Comparison of ENCODE assay signal across 28 cellular contexts in genomic region chr11:11758603-11759196, GRCh38.
"Had no signal": no experiment of that assay in that cellular context is flagged by ENCODE, and none has a peak within 500 bp of the region (broad histone marks: within the 10 kb centered on the region; RNA-seq: fewer than 3 reads in every experiment).

No MANE protein-coding gene starts in this region.

- H3K9me3 Mint-ChIP-seq: immature natural killer cell; naive thymus-derived CD8-positive, alpha-beta T cell; nephron; neural progenitor cell; stimulated activated memory B cell treated with anti-CD40 and anti-IgM and Interleukin-4, amounts not matched to agents 10 μg/mL and 1 μg/mL and 100 μg/mL, for 72 hours; stimulated activated naive CD8-positive, alpha-beta T cell treated with anti-CD3 and anti-CD28 coated beads, Interleukin-15, amount 100 ng/mL, for 72 hours; type B pancreatic cell had no signal

- H3K4me3 ChIP-seq: left lung, lower lobe of right lung, neural progenitor cell, ovary, right atrium auricular region, right lobe of liver, smooth muscle cell, tibial nerve, uterus had no signal

- FAIRE-seq: islet of Langerhans, kidney had no signal

- H3K36me3 Mint-ChIP-seq: immature natural killer cell; naive thymus-derived CD8-positive, alpha-beta T cell; neural progenitor cell; stimulated activated memory B cell treated with anti-CD40 and anti-IgM and Interleukin-4, amounts not matched to agents 10 μg/mL and 1 μg/mL and 100 μg/mL, for 72 hours; type B pancreatic cell had no signal

- H3K4me1 Mint-ChIP-seq: immature natural killer cell; naive thymus-derived CD8-positive, alpha-beta T cell; nephron; stimulated activated memory B cell treated with anti-CD40 and anti-IgM and Interleukin-4, amounts not matched to agents 10 μg/mL and 1 μg/mL and 100 μg/mL, for 72 hours; stimulated activated naive CD8-positive, alpha-beta T cell treated with anti-CD3 and anti-CD28 coated beads, Interleukin-15, amount 100 ng/mL, for 72 hours had no signal

- H3K27me3 ChIP-seq: left lung, neural progenitor cell, ovary, right atrium auricular region, right lobe of liver, tibial nerve, uterus had no signal

- H3K36me3 ChIP-seq: left lung, lower lobe of right lung, neural progenitor cell, ovary, right atrium auricular region, right lobe of liver, tibial nerve, uterus had no signal

- H3K27ac Mint-ChIP-seq: immature natural killer cell; naive thymus-derived CD8-positive, alpha-beta T cell; nephron; neural progenitor cell; progenitor cell of endocrine pancreas; stimulated activated memory B cell treated with anti-CD40 and anti-IgM and Interleukin-4, amounts not matched to agents 10 μg/mL and 1 μg/mL and 100 μg/mL, for 72 hours; stimulated activated naive CD8-positive, alpha-beta T cell treated with anti-CD3 and anti-CD28 coated beads, Interleukin-15, amount 100 ng/mL, for 72 hours; type B pancreatic cell had no signal

- DNase-seq: hypothalamus; immature natural killer cell; kidney; left colon; left lung; lower lobe of right lung; mammary epithelial cell; mesenchymal stem cell; naive thymus-derived CD8-positive, alpha-beta T cell; ovary; right lobe of liver; stimulated activated CD4-positive, alpha-beta T cell treated with anti-CD3 and anti-CD28 coated beads, Interleukin-1b, Interleukin-23, amount 100 ng/mL, for 48 hours; stimulated activated CD4-positive, alpha-beta T cell treated with anti-CD3 and anti-CD28 coated beads, Interleukin-2, amount 100 ng/mL, for 48 hours; stimulated activated CD4-positive, alpha-beta T cell treated with anti-CD3 and anti-CD28 coated beads, Interleukin-4, amount 100 ng/mL, for 4 hours; stimulated activated CD8-positive, alpha-beta memory T cell treated with anti-CD3 and anti-CD28 coated beads, Interleukin-4, amount 100 ng/mL, for 48 hours; stimulated activated naive CD4-positive, alpha-beta T cell treated with Interleukin-2 at 50 U/mL for 16 hours; stimulated activated naive CD8-positive, alpha-beta T cell treated with anti-CD3 and anti-CD28 coated beads, Interleukin-15, amount 100 ng/mL, for 72 hours; substantia nigra; uterus had no signal

- H3K4me3 Mint-ChIP-seq: immature natural killer cell; naive thymus-derived CD8-positive, alpha-beta T cell; nephron; neural progenitor cell; stimulated activated memory B cell treated with anti-CD40 and anti-IgM and Interleukin-4, amounts not matched to agents 10 μg/mL and 1 μg/mL and 100 μg/mL, for 72 hours; stimulated activated naive CD8-positive, alpha-beta T cell treated with anti-CD3 and anti-CD28 coated beads, Interleukin-15, amount 100 ng/mL, for 72 hours; type B pancreatic cell had no signal
